Comparison of ENCODE assay signal across 25 cellular contexts in genomic region chr6:150495126-150495525, GRCh38.
"Had no signal": no experiment of that assay in that cellular context is flagged by ENCODE, and none has a peak within 500 bp of the region (broad histone marks: within the 10 kb centered on the region; RNA-seq: fewer than 3 reads in every experiment).

No MANE protein-coding gene starts in this region.

- H3K9me3 ChIP-seq: esophagus squamous epithelium, gastroesophageal sphincter, heart left ventricle, left lung had no signal

- H2AFZ ChIP-seq: hepatocyte had no signal

- H3K27me3 ChIP-seq: esophagus squamous epithelium, gastroesophageal sphincter, heart left ventricle, hepatocyte, left lung had no signal

- H3K9me3 Mint-ChIP-seq: immature natural killer cell had no signal

- H3K27ac Mint-ChIP-seq: immature natural killer cell; memory B cell; naive thymus-derived CD4-positive, alpha-beta T cell had no signal

- H3K36me3 ChIP-seq: esophagus squamous epithelium, gastroesophageal sphincter, heart left ventricle, left lung had no signal

- FAIRE-seq: colon, endothelial cell of umbilical vein, frontal cortex had no signal

- H3K4me1 ChIP-seq: gastroesophageal sphincter, left lung had no signal

- DNase-seq: dermis blood vessel endothelial cell; dorsolateral prefrontal cortex; effector CD4-positive, alpha-beta T cell; effector memory CD4-positive, alpha-beta T cell; esophagus squamous epithelium; foreskin fibroblast; heart left ventricle; hypothalamus; immature natural killer cell; islet precursor cell; left cardiac atrium; left lung; left ventricle myocardium superior; mammary epithelial cell; mesendoderm; midbrain; naive thymus-derived CD4-positive, alpha-beta T cell had no signal

- H3K4me2 ChIP-seq: hepatocyte had no signal

- ATAC-seq: left cardiac atrium; left lung; naive thymus-derived CD4-positive, alpha-beta T cell had no signal

- H3K27me3 Mint-ChIP-seq: naive thymus-derived CD4-positive, alpha-beta T cell had no signal

- H3K36me3 Mint-ChIP-seq: naive thymus-derived CD4-positive, alpha-beta T cell had no signal

- H3K4me3 Mint-ChIP-seq: immature natural killer cell; memory B cell; naive thymus-derived CD4-positive, alpha-beta T cell had no signal

- H3K79me2 ChIP-seq: hepatocyte had no signal

- H3K27ac ChIP-seq: coronary artery, dorsolateral prefrontal cortex, esophagus squamous epithelium, gastroesophageal sphincter, hepatocyte, left lung had no signal

- H3K4me3 ChIP-seq: coronary artery, dorsolateral prefrontal cortex, esophagus squamous epithelium, gastroesophageal sphincter, heart left ventricle, hepatocyte, left lung, lung had no signal
